10 cellular contexts compared by ENCODE assay signal in the genomic region with DNA sequence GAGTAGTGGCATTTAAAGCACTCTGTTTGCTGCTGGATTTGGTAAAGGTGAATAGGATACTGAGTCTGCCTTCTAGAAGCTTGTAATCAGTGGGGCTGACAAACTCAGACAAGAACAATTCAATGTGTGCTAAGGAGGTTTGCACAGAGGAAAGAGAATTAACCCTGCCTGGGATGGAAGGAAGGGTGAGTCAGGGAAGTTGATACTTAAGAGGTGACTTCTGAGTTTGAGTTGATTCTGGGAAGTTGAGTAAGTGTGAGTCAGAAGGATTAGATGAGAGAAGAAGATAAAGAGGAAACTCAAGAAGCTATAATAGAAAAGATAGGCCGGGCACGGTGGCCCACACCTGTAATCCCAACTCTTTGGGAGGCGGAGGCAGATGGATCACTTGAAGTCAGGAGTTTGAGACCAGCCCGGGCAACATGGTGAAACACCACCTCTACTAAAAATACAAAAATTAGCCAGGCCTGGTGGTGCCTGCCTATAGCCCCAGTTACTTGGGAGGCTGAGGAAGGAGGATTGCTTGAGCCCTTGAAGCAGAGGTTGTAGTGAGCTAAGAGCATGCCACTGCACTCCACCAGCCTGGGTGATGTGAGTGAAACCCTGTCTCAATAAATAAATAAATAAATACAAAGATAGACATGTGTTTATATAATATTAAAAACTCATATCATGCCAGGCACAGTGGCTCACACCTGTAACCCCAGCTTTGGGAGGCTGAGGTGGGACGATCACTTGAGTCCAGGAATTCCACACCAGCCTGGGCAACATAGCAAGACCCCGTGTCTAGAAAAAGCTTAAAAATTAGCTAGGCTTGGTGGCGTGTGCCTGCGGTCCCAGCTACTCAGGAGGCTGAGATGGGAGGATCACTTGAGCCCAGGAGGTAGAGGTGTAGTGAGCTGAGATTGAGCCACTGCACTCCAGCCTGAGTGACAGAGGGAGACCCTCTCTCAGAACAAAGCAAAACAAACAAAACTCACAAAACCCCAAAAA.
DNase-seq lines count a peak whose midpoint lies in the region; FAIRE-seq and TF ChIP-seq lines count a peak whose summit lies in the region.
"Had no signal": no experiment of that assay in that cellular context is flagged by ENCODE, and none has a peak within 500 bp of the region (broad histone marks: within the 10 kb centered on the region; RNA-seq: fewer than 3 reads in every experiment).

No MANE protein-coding gene starts in this region.

- H3K27ac ChIP-seq in astrocyte (ENCODE audit: low read depth, low read length) (peak overlapping the region; percentile 21), trophoblast cell (ENCODE audit: low read depth, low read length) (no peak overlapping the region)
- H3K27ac ChIP-seq: VCaP had no signal

- no peaks in the 10 kb centered on the region for H3K79me2 ChIP-seq in astrocyte (ENCODE audit: insufficient read depth, low read length)
- no peaks in the 10 kb centered on the region for H3K79me2 ChIP-seq in trophoblast cell (ENCODE audit: control insufficient read depth, insufficient read depth, low read length, poor library complexity)

- in situ Hi-C loops in G401 (cut with HindIII; ENCODE audit: low sequenced_read_pairs): no loop called here

- H2BK120ac ChIP-seq in trophoblast cell (ENCODE audit: insufficient read depth, low read length, poor library complexity): no peak overlapping the region

- H3K27me3 ChIP-seq in astrocyte (ENCODE audit: insufficient read depth, low read length): no peaks in the 10 kb centered on the region
- H3K27me3 ChIP-seq in trophoblast cell (ENCODE audit: insufficient read depth, low read length): no peaks in the 10 kb centered on the region

- H3K36me3 ChIP-seq in astrocyte (ENCODE audit: insufficient read depth, low read length) (no peaks in the 10 kb centered on the region), trophoblast cell (ENCODE audit: control insufficient read depth in 1 of 2, insufficient read depth in 2 of 2, low read length in 2 of 2) (no peaks in the 10 kb centered on the region)

- no CpG with 5 or more reads among the region's 8 CpGs for WGBS in trophoblast cell (ENCODE audit: extremely low coverage, insufficient coverage, insufficient read length)

- no peak overlapping the region for H3K4me2 ChIP-seq in astrocyte (ENCODE audit: low read length)
- no peak overlapping the region for H3K4me2 ChIP-seq in trophoblast cell (ENCODE audit: low read length)

- H2AFZ ChIP-seq in astrocyte (ENCODE audit: low read depth, low read length): no peak overlapping the region
- H2AFZ ChIP-seq in trophoblast cell (ENCODE audit: insufficient read depth, low read length, poor library complexity): no peak overlapping the region

- no peak overlapping the region for H3K23ac ChIP-seq in trophoblast cell (ENCODE audit: low read length)

- FAIRE-seq in astrocyte (lab: Jason Lieb, UNC): peak; percentile 54

- no peak for TF ChIP-seq CTCF in NB4 (IDR thresholded peaks at IDR 0.05; ENCODE audit: low read depth, low read length)
- no peak for TF ChIP-seq CTCF in astrocyte (IDR thresholded peaks at IDR 0.05; ENCODE audit: insufficient read depth, low read depth, low read length)

- no peaks in the 10 kb centered on the region for H3K36me3 Mint-ChIP-seq in astrocyte (ENCODE audit: low read depth, unreplicated experiment)
- H3K36me3 Mint-ChIP-seq: mesothelial cell of epicardium had no signal

- no peak overlapping the region for H3K14ac ChIP-seq in trophoblast cell (ENCODE audit: low read length)

- H4K20me1 ChIP-seq in astrocyte (ENCODE audit: insufficient read depth, low read length): no peaks in the 10 kb centered on the region

- H2AK5ac ChIP-seq in trophoblast cell (ENCODE audit: low read length): no peak overlapping the region

- DNase-seq in GM04503 (ENCODE audit: low read depth): peak; percentile 74
- peak; percentile 75 for DNase-seq in NB4 (ENCODE audit: low read depth)
- peak; percentile 95 for DNase-seq in astrocyte (ENCODE audit: low read depth)
- peak; percentile 24 to 57 for DNase-seq in trophoblast cell
- DNase-seq in C1 segment of cervical spinal cord (lab: John Stamatoyannopoulos, UW): no peak
- DNase-seq in G401 (ENCODE audit: low spot score): no peak
- no peak for DNase-seq in NCI-H2081 treated with DMSO at 0.1 percent for 48 hours (lab: John Stamatoyannopoulos, UW)
- DNase-seq: NCI-H1105 treated with DMSO at 0.1 percent for 48 hours had no signal

- H3K9me3 Mint-ChIP-seq in astrocyte (ENCODE audit: unreplicated experiment): peaks cover 2% of the 10 kb centered on the region
- H3K9me3 Mint-ChIP-seq: mesothelial cell of epicardium had no signal

- no peak for TF ChIP-seq POLR2A in NB4 (IDR thresholded peaks at IDR 0.05; ENCODE audit: extremely low read depth, insufficient read length)

- H3K4me3 ChIP-seq in NB4 (ENCODE audit: low read depth, low read length) (no peak overlapping the region), astrocyte (ENCODE audit: insufficient read depth, low read depth, low read length) (no peak overlapping the region), trophoblast cell (ENCODE audit: low read depth, low read length) (no peak overlapping the region)

- H3K79me1 ChIP-seq in trophoblast cell (ENCODE audit: low read length): peaks cover 2% of the 10 kb centered on the region

- H3K9me3 ChIP-seq in astrocyte (ENCODE audit: insufficient read depth, low read depth, low read length) (no peaks in the 10 kb centered on the region), trophoblast cell (ENCODE audit: insufficient read depth, low read depth, low read length) (peaks cover 2% of the 10 kb centered on the region)

- H3K4ac ChIP-seq in trophoblast cell (ENCODE audit: low read depth, low read length): no peak overlapping the region

- H3K18ac ChIP-seq in trophoblast cell (ENCODE audit: low read length): no peak overlapping the region

- H3K4me3 Mint-ChIP-seq in astrocyte (ENCODE audit: unreplicated experiment): no peak overlapping the region
- H3K4me3 Mint-ChIP-seq: mesothelial cell of epicardium had no signal

- H3K4me1 Mint-ChIP-seq in astrocyte (ENCODE audit: low read depth, unreplicated experiment): peaks cover 6% of the 10 kb centered on the region
- H3K4me1 Mint-ChIP-seq: mesothelial cell of epicardium had no signal

- peaks cover 5% of the 10 kb centered on the region for H3K4me1 ChIP-seq in astrocyte (ENCODE audit: insufficient read depth, low read length)
- peaks cover 0 to 2% of the 10 kb centered on the region in 2 experiments for H3K4me1 ChIP-seq in trophoblast cell (ENCODE audit: control insufficient read depth in 1 of 2, insufficient read depth in 2 of 2, low read length in 2 of 2)

- H2BK5ac ChIP-seq in trophoblast cell (ENCODE audit: low read depth, low read length, poor library complexity): no peak overlapping the region

- no peaks in the 10 kb centered on the region for H3K27me3 Mint-ChIP-seq in astrocyte (ENCODE audit: low read depth, unreplicated experiment)

- no peak overlapping the region for H4K8ac ChIP-seq in trophoblast cell (ENCODE audit: low read depth, low read length)

- H3K9ac ChIP-seq in astrocyte (ENCODE audit: low read length) (no peak overlapping the region), trophoblast cell (ENCODE audit: low read length) (no peak overlapping the region)

- H4K12ac ChIP-seq in trophoblast cell (ENCODE audit: low read depth, low read length): no peak overlapping the region

- peak overlapping the region; percentile 26 for H3K27ac Mint-ChIP-seq in astrocyte (ENCODE audit: unreplicated experiment)
- H3K27ac Mint-ChIP-seq: mesothelial cell of epicardium had no signal

- H4K91ac ChIP-seq in trophoblast cell (ENCODE audit: low read depth, low read length): no peak overlapping the region

- H2BK12ac ChIP-seq in trophoblast cell (ENCODE audit: low read length): no peak overlapping the region

Comparison
In these comparisons a context has a peak if more than half of its experiments do, and no peak if none do; other contexts are left out.
1. DNase-seq: peak in GM04503 (single experiment), NB4 (single experiment), astrocyte (single experiment) and trophoblast cell (2 of 2); none in C1 segment of cervical spinal cord (0 of 14), G401 (single experiment) and NCI-H2081 treated with DMSO at 0.1 percent for 48 hours (single experiment).